Comparison of ENCODE assay signal across 8 cellular contexts in genomic region chr12:108511633-108512540, GRCh38. TPM values are rescaled to one million over a fixed set of nuclear protein-coding genes. Genes with fewer than 3 reads are reported as not detected.
DNase-seq lines count a peak whose midpoint lies in the region; ATAC-seq and TF ChIP-seq lines count a peak whose summit lies in the region.

No MANE protein-coding gene starts in this region.

- H3K9me1 ChIP-seq in IMR-90 (ENCODE audit: insufficient read depth, low read length) = peaks cover 5% of the 10 kb centered on the region; the same call in 1 of the 2 replicates

- H3K36me3 ChIP-seq in ES-I3 (ENCODE audit: insufficient read depth, low read length) (no peaks in the 10 kb centered on the region), IMR-90 (ENCODE audit: control insufficient read depth, insufficient read depth, low read length) (no peaks in the 10 kb centered on the region)

- CTCF ChIA-PET in IMR-90 (lab: Yijun Ruan, JAX) = interaction anchor here (0.6 to 1.4 kb wide), 2 partner anchors 10 to 20 kb away, joined by 3 to 5 read pairs; no protein-coding TSS in a partner anchor

- POLR2A ChIA-PET in IMR-90 (lab: Charles Lee; ENCODE audit: unreplicated experiment) = no interaction called here

- no peak overlapping the region for H2AK5ac ChIP-seq in IMR-90 (ENCODE audit: low read depth, low read length)

- H3K9me3 ChIP-seq in ES-I3 (ENCODE audit: control insufficient read depth, insufficient read depth, low read length) = no peaks in the 10 kb centered on the region
- H3K9me3 ChIP-seq in IMR-90 (ENCODE audit: control insufficient read depth, insufficient read depth, low read length) = no peaks in the 10 kb centered on the region

- no peak overlapping the region for H3K23ac ChIP-seq in IMR-90 (ENCODE audit: low read depth, low read length)

- H3K56ac ChIP-seq in IMR-90 (ENCODE audit: extremely low read depth, insufficient read depth, low read length) = no peak overlapping the region

- ATAC-seq in IMR-90 (ENCODE audit: low read depth) (no peak), HG03135 (IDR thresholded peaks at IDR 0.05; ENCODE audit: unreplicated experiment) (no peak)

- H3K4me1 ChIP-seq in ES-I3 (ENCODE audit: insufficient read depth, low read length) = no peaks in the 10 kb centered on the region; the same call in 1 of the 2 replicates
- peaks cover 3% of the 10 kb centered on the region; the same call in 1 of the 2 replicates for H3K4me1 ChIP-seq in IMR-90 (ENCODE audit: control insufficient read depth, insufficient read depth, low read length)

- no peak overlapping the region for H2AK9ac ChIP-seq in IMR-90 (replicated peaks; ENCODE audit: low read depth, low read length, poor library complexity)

- H4K8ac ChIP-seq in IMR-90 (ENCODE audit: low read depth in 2 of 2, low read length in 2 of 2) = no peak overlapping the region

- no peak overlapping the region for H3K18ac ChIP-seq in IMR-90 (ENCODE audit: low read depth, low read length)

- H3K4me3 ChIP-seq in IMR-90 (ENCODE audit: insufficient read depth, low read depth, low read length) = no peak overlapping the region
- no peak overlapping the region for H3K4me3 ChIP-seq in fibroblast of villous mesenchyme (ENCODE audit: low read depth, low read length)

- peak; percentile 65 for DNase-seq in IMR-90
- DNase-seq in OCI-M1 (lab: John Stamatoyannopoulos, UW) = peak; percentile 80
- DNase-seq in activated T-helper 1 cell treated with Interleukin-2 at 50 U/mL for 16 hours (ENCODE audit: low read depth) = peak; percentile 53
- DNase-seq in fibroblast of villous mesenchyme (ENCODE audit: low read depth) = peak; percentile 65
- peak; percentile 19 for DNase-seq in non-pigmented ciliary epithelial cell (ENCODE audit: low read depth)
- peak; percentile 95 for DNase-seq in superior temporal gyrus (ENCODE audit: extremely low spot score)

- BruUV-seq in IMR-90 (replicated peaks; lab: Mats Ljungman, UMichigan) = no TSS peak

- WGBS in IMR-90 (ENCODE audit: extremely low coverage in 2 of 2, insufficient read length in 1 of 2), 2 experiments = 0% methylated on average over 1 of the region's 15 CpGs; no CpG with 5 or more reads in 1 of the 2 experiments

- in situ Hi-C loops in IMR-90 (cut with MboI; ENCODE audit: low sequenced_read_pairs) = loop anchor here (25.0 kb wide), 1 partner anchor 825 kb away; the partner anchor contains the start of gene PWP1

- TF ChIP-seq POLR2A in IMR-90 (IDR thresholded peaks at IDR 0.05; ENCODE audit: low read depth, low read length) = no peak

- H4K20me1 ChIP-seq in IMR-90 (ENCODE audit: insufficient read depth, low read length) = no peaks in the 10 kb centered on the region; the same call in 1 of the 2 replicates

- H3K27me3 ChIP-seq in IMR-90 (ENCODE audit: control insufficient read depth, insufficient read depth, low read length) = no peaks in the 10 kb centered on the region; the same call in 1 of the 2 replicates

- no peak overlapping the region for H3K14ac ChIP-seq in IMR-90 (replicated peaks; ENCODE audit: low read depth, low read length)

- intact Hi-C loops in IMR-90 (cut with micrococcal nuclease) = loop anchor here (1.0 to 5.0 kb wide), 4 partner anchors 520 to 836 kb away; no protein-coding TSS in a partner anchor

- H2BK5ac ChIP-seq in IMR-90 (ENCODE audit: low read depth, low read length, poor library complexity, severe bottlenecking) = no peak overlapping the region

- H4K5ac ChIP-seq in IMR-90 (ENCODE audit: low read depth, low read length) = no peak overlapping the region

- H3K4me2 ChIP-seq in IMR-90 (ENCODE audit: low read depth, low read length) = peak overlapping the region; percentile 24; the same call in 1 of the 2 replicates

- H3K9ac ChIP-seq in ES-I3 (ENCODE audit: low read depth, low read length) (peak overlapping the region; percentile 20; the same call in 1 of the 2 replicates), IMR-90 (ENCODE audit: low read depth, low read length) (no peak overlapping the region)

- no peak overlapping the region for H2BK15ac ChIP-seq in IMR-90 (ENCODE audit: low read depth, low read length)

- H2BK20ac ChIP-seq in IMR-90 (ENCODE audit: low read depth, low read length) = no peak overlapping the region

- peak; percentile 81 for TF ChIP-seq CTCF in IMR-90 (conservative IDR thresholded peaks at IDR 0.05; ENCODE audit: low read depth, low read length)
- peak; percentile 89 for TF ChIP-seq CTCF in fibroblast of villous mesenchyme (IDR thresholded peaks at IDR 0.05; ENCODE audit: insufficient read depth, low read depth, low read length)

- H3K79me1 ChIP-seq in IMR-90 (ENCODE audit: low read depth in 1 of 2, low read length in 2 of 2) = peaks cover 5 to 14% of the 10 kb centered on the region in 2 experiments; a peak in 3 of 4 replicates

- no peak overlapping the region for H3K4ac ChIP-seq in IMR-90 (ENCODE audit: low read depth, low read length)

- H3K27ac ChIP-seq in IMR-90 (ENCODE audit: insufficient read depth, low read length) = no peak overlapping the region

- H2BK120ac ChIP-seq in IMR-90 (ENCODE audit: low read depth, low read length) = no peak overlapping the region

- no peak overlapping the region for H2AFZ ChIP-seq in IMR-90 (replicated peaks; ENCODE audit: low read length, poor library complexity)

- dilution Hi-C loops in IMR-90 (cut with HindIII; ENCODE audit: low sequenced_read_pairs, unreplicated experiment) = no loop called here

- TF ChIP-seq RAD21 in IMR-90 (IDR thresholded peaks at IDR 0.05; ENCODE audit: low read length) = peak; percentile 61

- no peak overlapping the region for H4K91ac ChIP-seq in IMR-90 (ENCODE audit: insufficient read depth, low read depth, low read length)

TF ChIP-seq in IMR-90, 13 proteins besides CTCF, POLR2A, EP300 and RAD21:
- TF ChIP-seq ELK1 (IDR thresholded peaks at IDR 0.05; ENCODE audit: borderline replicate concordance, low read depth, low read length) (no peak), SMC3 (IDR thresholded peaks at IDR 0.05; ENCODE audit: low read depth, low read length) (peak; percentile 56), RFX5 (IDR thresholded peaks at IDR 0.05; ENCODE audit: low read depth, low read length) (no peak), BHLHE40 (IDR thresholded peaks at IDR 0.05; ENCODE audit: low read depth, low read length) (no peak), USF2 (IDR thresholded peaks at IDR 0.05; ENCODE audit: low read depth, low read length) (no peak), NFE2L2 (IDR thresholded peaks at IDR 0.05; ENCODE audit: low read depth, low read length) (no peak), MXI1 (IDR thresholded peaks at IDR 0.05; ENCODE audit: borderline replicate concordance, low read depth, low read length) (no peak)

RNA-seq across cellular contexts. Expression of gene FICD, which starts 3.2 kb away (rescaled TPM):
- total RNA-seq in IMR-90 (2012; rRNA removed) = 10.8 and 11.3 TPM in 2 replicates
- 4.0 and 4.2 TPM in 2 replicates for polyA plus RNA-seq in IMR-90 (2012; rRNA removed)
- 3.3 and 5.3 TPM in 2 replicates for polyA plus RNA-seq in IMR-90 (2012; cell fraction: cytosol; rRNA removed)
- 1.4 and 2.6 TPM in 2 replicates for polyA plus RNA-seq in IMR-90 (2012; cell fraction: nucleus; rRNA removed; ENCODE audit: low replicate concordance)
- total RNA-seq in fibroblast of villous mesenchyme = 8.1 and 9.9 TPM in 2 replicates

RNA-seq across cellular contexts. Expression of gene SART3, which starts 49.1 kb away (rescaled TPM):
- 37.8 and 61.7 TPM in 2 replicates for total RNA-seq in IMR-90 (2012; rRNA removed)
- polyA plus RNA-seq in IMR-90 (2012; rRNA removed) = 19.8 and 22.6 TPM in 2 replicates
- 11.8 and 12.7 TPM in 2 replicates for polyA plus RNA-seq in IMR-90 (2012; cell fraction: cytosol; rRNA removed)
- 18.0 and 42.4 TPM in 2 replicates for polyA plus RNA-seq in IMR-90 (2012; cell fraction: nucleus; rRNA removed; ENCODE audit: low replicate concordance)
- total RNA-seq in fibroblast of villous mesenchyme = 41.2 and 59.2 TPM in 2 replicates

RNA-seq across cellular contexts. Expression of gene ISCU, which starts 50.5 kb away (rescaled TPM):
- total RNA-seq in IMR-90 (2012; rRNA removed) (52.7 and 58.3 TPM in 2 replicates), fibroblast of villous mesenchyme (105 TPM in 2 replicates)
- polyA plus RNA-seq in IMR-90 (2012; rRNA removed) = 77.9 and 87.2 TPM in 2 replicates
- polyA plus RNA-seq in IMR-90 (2012; cell fraction: cytosol; rRNA removed) = 38.1 and 73.2 TPM in 2 replicates
- 37.4 and 201 TPM in 2 replicates for polyA plus RNA-seq in IMR-90 (2012; cell fraction: nucleus; rRNA removed; ENCODE audit: low replicate concordance)

Comparison
In these comparisons a context has a peak if more than half of its experiments do, and no peak if none do; other contexts are left out.
1. DNase-seq: peak in every context shown above with its lines; median percentile 95 in superior temporal gyrus; 80 in OCI-M1; 65 in IMR-90; 65 in fibroblast of villous mesenchyme; 53 in activated T-helper 1 cell treated with Interleukin-2 at 50 U/mL for 16 hours; 19 in non-pigmented ciliary epithelial cell.